In the genomic region with DNA sequence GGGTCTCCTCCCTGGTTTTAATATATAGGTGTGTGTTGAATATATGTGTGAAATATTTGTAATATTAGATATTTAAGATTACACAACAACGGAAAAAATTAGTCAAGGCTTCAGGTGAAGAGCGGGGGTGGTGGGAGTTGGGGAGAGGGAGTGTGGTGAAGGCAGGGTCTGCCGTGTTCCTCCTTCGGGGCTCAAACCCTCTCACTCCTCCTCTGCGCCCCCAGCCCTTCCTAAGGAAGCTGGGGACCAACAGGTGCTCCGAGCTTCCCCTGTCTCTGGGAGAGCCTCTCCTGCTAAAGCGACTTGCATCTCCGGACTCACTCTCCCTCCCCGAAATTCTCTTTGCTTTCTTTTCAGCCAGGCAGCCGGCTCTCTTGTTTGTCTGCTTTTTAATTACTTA, we compare ENCODE assay signal across 9 cellular contexts. TPM values are rescaled to one million over a fixed set of nuclear protein-coding genes. Genes with fewer than 3 reads are reported as not detected.
DNase-seq lines count a peak whose midpoint lies in the region; ATAC-seq and TF ChIP-seq lines count a peak whose summit lies in the region.
"Had no signal": no experiment of that assay in that cellular context is flagged by ENCODE, and none has a peak within 500 bp of the region (broad histone marks: within the 10 kb centered on the region; RNA-seq: fewer than 3 reads in every experiment).

No MANE protein-coding gene starts in this region.

- no peaks in the 10 kb centered on the region for H3K36me3 ChIP-seq in CD8-positive, alpha-beta memory T cell (ENCODE audit: insufficient read depth, low read length)
- H3K36me3 ChIP-seq in endodermal cell (ENCODE audit: control insufficient read depth, insufficient read depth, low read length) (no peaks in the 10 kb centered on the region), neuron (ENCODE audit: insufficient read depth, low read length) (no peaks in the 10 kb centered on the region)

- peaks cover 20 to 37% of the 10 kb centered on the region in 2 donors for H3K27me3 Mint-ChIP-seq in CD8-positive, alpha-beta memory T cell
- H3K27me3 Mint-ChIP-seq in endodermal cell (ENCODE audit: insufficient read depth): peaks cover 47% of the 10 kb centered on the region

- peak overlapping the region; percentile 50 for H2AFZ ChIP-seq in neuron (ENCODE audit: low read depth, low read length)

- H3K9me3 Mint-ChIP-seq in CD8-positive, alpha-beta memory T cell: peaks cover 0 to 6% (median 0%) of the 10 kb centered on the region in 5 donors
- H3K9me3 Mint-ChIP-seq in endodermal cell: no peaks in the 10 kb centered on the region

- peak overlapping the region; percentile 68 for H3K9ac ChIP-seq in endodermal cell (ENCODE audit: extremely low read depth, low read length, poor library complexity, severe bottlenecking)

- POLR2A ChIA-PET in CD8-positive, alpha-beta memory T cell (lab: Charles Lee): no interaction called here

- no peak for ATAC-seq in GM18520 (IDR thresholded peaks at IDR 0.05; ENCODE audit: unreplicated experiment)

- no peak for DNase-seq in CD8-positive, alpha-beta memory T cell
- peak; percentile 36 for DNase-seq in NCI-H1092 (lab: John Stamatoyannopoulos, UW)
- no peak for DNase-seq in endodermal cell
- DNase-seq in islet precursor cell: no peak
- no peak for DNase-seq in NCI-H2107 (lab: John Stamatoyannopoulos, UW)
- no peak for DNase-seq in epidermal melanocyte (ENCODE audit: insufficient read length, low spot score)

- H3K27ac ChIP-seq in CD8-positive, alpha-beta memory T cell (ENCODE audit: low read depth, low read length): no peak overlapping the region
- peak overlapping the region; percentile 88 for H3K27ac ChIP-seq in endodermal cell (ENCODE audit: low read depth, low read length)

- no peaks in the 10 kb centered on the region for H3K36me3 Mint-ChIP-seq in CD8-positive, alpha-beta memory T cell
- no peaks in the 10 kb centered on the region for H3K36me3 Mint-ChIP-seq in endodermal cell (ENCODE audit: low read depth)

- H3K4me1 ChIP-seq in CD8-positive, alpha-beta memory T cell (ENCODE audit: insufficient read depth, low read length): peaks cover 26% of the 10 kb centered on the region
- H3K4me1 ChIP-seq in endodermal cell (ENCODE audit: control insufficient read depth, insufficient read depth, low read length) (peaks cover 12% of the 10 kb centered on the region), neuron (ENCODE audit: insufficient read depth, low read length) (peaks cover 31% of the 10 kb centered on the region)

- no peaks in the 10 kb centered on the region for H3K9me3 ChIP-seq in CD8-positive, alpha-beta memory T cell (ENCODE audit: low read length)
- H3K9me3 ChIP-seq in endodermal cell (ENCODE audit: control insufficient read depth, low read length) (no peaks in the 10 kb centered on the region), neuron (ENCODE audit: low read length) (no peaks in the 10 kb centered on the region)

- H3K27me3 ChIP-seq in CD8-positive, alpha-beta memory T cell (ENCODE audit: insufficient read depth, low read length, poor library complexity, severe bottlenecking): peaks cover 25% of the 10 kb centered on the region
- peaks cover 63% of the 10 kb centered on the region for H3K27me3 ChIP-seq in endodermal cell (ENCODE audit: control insufficient read depth, insufficient read depth, low read length, poor library complexity, severe bottlenecking)
- H3K27me3 ChIP-seq in neuron (ENCODE audit: insufficient read depth, low read length): peaks cover 23% of the 10 kb centered on the region

- H3K27ac Mint-ChIP-seq in CD8-positive, alpha-beta memory T cell: peak overlapping the region in 6 of 8 donors; percentile 1 to 90 (median 65)
- H3K27ac Mint-ChIP-seq in endodermal cell: peak overlapping the region; percentile 93

- CTCF ChIA-PET in CD8-positive, alpha-beta memory T cell (lab: Charles Lee): interaction anchor here (1.4 kb wide), 1 partner anchor 14 kb away, joined by 3 read pairs; no protein-coding TSS in a partner anchor

- TF ChIP-seq CTCF in endodermal cell (conservative IDR thresholded peaks at IDR 0.05): no peak

- H3K4me3 Mint-ChIP-seq in CD8-positive, alpha-beta memory T cell: peak overlapping the region; percentile 46 to 93 (median 91)
- H3K4me3 Mint-ChIP-seq in endodermal cell: no peak overlapping the region

- H3K4me3 ChIP-seq in CD8-positive, alpha-beta memory T cell (ENCODE audit: low read length): peak overlapping the region; percentile 74
- H3K4me3 ChIP-seq in endodermal cell (ENCODE audit: low read length) (peak overlapping the region; percentile 98), neuron (ENCODE audit: low read length) (peak overlapping the region; percentile 95)
- H3K4me3 ChIP-seq: K562 had no signal

- 4 to 8% methylated on average over 4 to 10 of the region's 10 CpGs for WGBS in endodermal cell (ENCODE audit: insufficient coverage in 1 of 2, insufficient read length in 1 of 2), 2 experiments

- H3K4me1 Mint-ChIP-seq in CD8-positive, alpha-beta memory T cell: peaks cover 8 to 18% (median 12%) of the 10 kb centered on the region in 3 donors
- H3K4me1 Mint-ChIP-seq in endodermal cell: peaks cover 7% of the 10 kb centered on the region

RNA-seq across cellular contexts. Expression of gene CADM1, which starts 0.9 kb away (rescaled TPM):
- 1 to 10 TPM in 1 of 2 experiments, under 1 TPM in 1; 0.90 to 1.1 TPM for total RNA-seq in CD8-positive, alpha-beta memory T cell
- 2.7 TPM for polyA plus RNA-seq in CD8-positive, alpha-beta memory T cell
- total RNA-seq in endodermal cell: 10 to 100 TPM; 76.3 to 88.2 TPM
- polyA plus RNA-seq in endodermal cell (2013, experiment 1 of 2): 95.9 TPM
- polyA plus RNA-seq in endodermal cell (2013, experiment 2 of 2): 91.3 TPM
- polyA plus RNA-seq: K562 had no signal

Comparison
In these comparisons a context has a peak if more than half of its experiments do, and no peak if none do; other contexts are left out.
1. RNA of gene CADM1, which starts 0.9 kb away (total RNA-seq): 76.3 to 88.2 TPM in endodermal cell; 0.90 to 1.1 TPM in CD8-positive, alpha-beta memory T cell; every median in the first group is over 10 times any median in the second.
2. Peak in every context shown above with its lines, with median percentiles within 50 percentile points of each other: H3K4me3 ChIP-seq.